8 cellular contexts compared by ENCODE assay signal in the genomic region with DNA sequence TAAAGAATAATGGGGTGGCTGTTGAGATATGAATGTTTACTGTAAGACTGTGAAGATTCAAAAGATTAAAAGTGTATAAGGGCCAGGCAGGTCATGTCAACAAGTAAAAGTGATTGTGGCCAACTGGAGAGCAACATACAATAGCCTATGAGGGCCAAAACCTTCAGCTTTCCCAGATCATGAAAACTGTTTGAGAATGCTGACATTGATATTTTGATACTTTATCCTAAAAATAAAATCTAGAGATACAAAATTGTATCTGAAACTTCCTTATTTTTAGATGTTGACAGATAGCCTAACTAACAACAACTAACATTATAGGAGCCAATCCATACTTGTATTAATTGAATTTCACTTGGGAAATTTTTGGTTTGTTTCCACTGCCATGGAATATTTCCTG.
"Had no signal": no experiment of that assay in that cellular context is flagged by ENCODE, and none has a peak within 500 bp of the region (broad histone marks: within the 10 kb centered on the region; RNA-seq: fewer than 3 reads in every experiment).

No MANE protein-coding gene starts in this region.

- DNase-seq: GDM1, GF-D8 had no signal

- H3K4me3 ChIP-seq: GM12878 had no signal

- FAIRE-seq: G401.6, GM12878, GM12891, GM12892, GM18507, GM19239 had no signal

- ATAC-seq: GM12878 had no signal
